2 cellular contexts compared by ENCODE assay signal in genomic region chr2:207624170-207625013, GRCh38.
TF ChIP-seq lines count a peak whose summit lies in the region.

No MANE protein-coding gene starts in this region.

TF ChIP-seq in Ishikawa, 13 proteins besides CTCF, POLR2A, EP300 and RAD21 (continued from another document):
- TF ChIP-seq REST (IDR thresholded peaks at IDR 0.05; ENCODE audit: low read depth) (no peak), CEBPB (IDR thresholded peaks at IDR 0.05) (no peak), CREB1 (IDR thresholded peaks at IDR 0.05; ENCODE audit: low read depth) (no peak), TEAD4 (IDR thresholded peaks at IDR 0.05) (peak; percentile 41), TAF1 (IDR thresholded peaks at IDR 0.05; ENCODE audit: low read depth) (no peak; the same call in none of the 2 replicates)
- TF ChIP-seq, protein P1, sequence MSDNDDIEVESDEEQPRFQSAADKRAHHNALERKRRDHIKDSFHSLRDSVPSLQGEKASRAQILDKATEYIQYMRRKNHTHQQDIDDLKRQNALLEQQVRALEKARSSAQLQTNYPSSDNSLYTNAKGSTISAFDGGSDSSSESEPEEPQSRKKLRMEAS (IDR thresholded peaks at IDR 0.05) = no peak

TF ChIP-seq in SK-N-SH, 30 proteins besides CTCF, POLR2A, EP300 and RAD21 (continued from another document):
- TF ChIP-seq, protein P2, sequence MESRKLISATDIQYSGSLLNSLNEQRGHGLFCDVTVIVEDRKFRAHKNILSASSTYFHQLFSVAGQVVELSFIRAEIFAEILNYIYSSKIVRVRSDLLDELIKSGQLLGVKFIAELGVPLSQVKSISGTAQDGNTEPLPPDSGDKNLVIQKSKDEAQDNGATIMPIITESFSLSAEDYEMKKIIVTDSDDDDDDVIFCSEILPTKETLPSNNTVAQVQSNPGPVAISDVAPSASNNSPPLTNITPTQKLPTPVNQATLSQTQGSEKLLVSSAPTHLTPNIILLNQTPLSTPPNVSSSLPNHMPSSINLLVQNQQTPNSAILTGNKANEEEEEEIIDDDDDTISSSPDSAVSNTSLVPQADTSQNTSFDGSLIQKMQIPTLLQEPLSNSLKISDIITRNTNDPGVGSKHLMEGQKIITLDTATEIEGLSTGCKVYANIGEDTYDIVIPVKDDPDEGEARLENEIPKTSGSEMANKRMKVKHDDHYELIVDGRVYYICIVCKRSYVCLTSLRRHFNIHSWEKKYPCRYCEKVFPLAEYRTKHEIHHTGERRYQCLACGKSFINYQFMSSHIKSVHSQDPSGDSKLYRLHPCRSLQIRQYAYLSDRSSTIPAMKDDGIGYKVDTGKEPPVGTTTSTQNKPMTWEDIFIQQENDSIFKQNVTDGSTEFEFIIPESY (IDR thresholded peaks at IDR 0.05; ENCODE audit: borderline replicate concordance, low read depth) = no peak
- TF ChIP-seq, protein P3, sequence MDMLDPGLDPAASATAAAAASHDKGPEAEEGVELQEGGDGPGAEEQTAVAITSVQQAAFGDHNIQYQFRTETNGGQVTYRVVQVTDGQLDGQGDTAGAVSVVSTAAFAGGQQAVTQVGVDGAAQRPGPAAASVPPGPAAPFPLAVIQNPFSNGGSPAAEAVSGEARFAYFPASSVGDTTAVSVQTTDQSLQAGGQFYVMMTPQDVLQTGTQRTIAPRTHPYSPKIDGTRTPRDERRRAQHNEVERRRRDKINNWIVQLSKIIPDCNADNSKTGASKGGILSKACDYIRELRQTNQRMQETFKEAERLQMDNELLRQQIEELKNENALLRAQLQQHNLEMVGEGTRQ (IDR thresholded peaks at IDR 0.05; ENCODE audit: borderline replicate concordance, low read depth, low read length) = no peak
- TF ChIP-seq FOXJ3 (CRISPR knock-in tag; IDR thresholded peaks at IDR 0.05) (no peak), FOSL2 (IDR thresholded peaks at IDR 0.05; ENCODE audit: borderline replicate concordance, low read depth) (no peak), GATA2 (CRISPR knock-in tag; IDR thresholded peaks at IDR 0.05) (no peak), REST (IDR thresholded peaks at IDR 0.05; ENCODE audit: low read depth, low read length) (no peak; the same call in 1 of the 2 replicates), NFIC (IDR thresholded peaks at IDR 0.05; ENCODE audit: borderline replicate concordance) (no peak), TCF12 (IDR thresholded peaks at IDR 0.05) (no peak), CHD2 (IDR thresholded peaks at IDR 0.05; ENCODE audit: low read length, partially characterized antibody) (no peak), USF1 (IDR thresholded peaks at IDR 0.05; ENCODE audit: borderline replicate concordance, low read depth) (no peak), YY1 (IDR thresholded peaks at IDR 0.05; ENCODE audit: low read depth) (no peak), NRF1 (IDR thresholded peaks at IDR 0.05; ENCODE audit: low read depth, low read length) (no peak)
- TF ChIP-seq, protein P1 (IDR thresholded peaks at IDR 0.05; ENCODE audit: low read depth) = no peak; the same call in 1 of the 2 replicates
